In genomic region chr1:43806183-43806582, GRCh38 we compare ENCODE assay signal across 37 cellular contexts.
"Had no signal": no experiment of that assay in that cellular context is flagged by ENCODE, and none has a peak within 500 bp of the region (broad histone marks: within the 10 kb centered on the region; RNA-seq: fewer than 3 reads in every experiment).

No MANE protein-coding gene starts in this region.

- H3K27me3 Mint-ChIP-seq: activated B cell treated with CpG ODN at 0.5 μM for 24 hours; activated CD4-positive, alpha-beta memory T cell treated with anti-CD3 and anti-CD28 coated beads for 36 hours; activated CD4-positive, alpha-beta T cell treated with anti-CD3 and anti-CD28 coated beads, Interleukin-2, amount 10 ng/mL, durations not matched to agents 24 days and 14 days; activated CD8-positive, alpha-beta T cell treated with anti-CD3 and anti-CD28 coated beads for 36 hours; activated naive CD4-positive, alpha-beta T cell treated with anti-CD3 and anti-CD28 coated beads, Interleukin-2, amount 10 ng/mL, durations not matched to agents 7 days and 5 days; activated naive CD4-positive, alpha-beta T cell treated with anti-CD3 and anti-CD28 coated beads, Interleukin-2, amount 50 U/mL, for 24 hours; activated naive CD8-positive, alpha-beta T cell; activated naive CD8-positive, alpha-beta T cell treated with anti-CD3 and anti-CD28 coated beads, Interleukin-2, amount 10 ng/mL, durations not matched to agents 7 days and 5 days; activated naive CD8-positive, alpha-beta T cell treated with anti-CD3 and anti-CD28 coated beads, Interleukin-2, amount 50 U/mL, for 24 hours; brain; central memory CD8-positive, alpha-beta T cell had no signal

- H3K4me3 Mint-ChIP-seq: activated B cell treated with CpG ODN at 0.5 μM for 24 hours; activated CD4-positive, alpha-beta memory T cell treated with anti-CD3 and anti-CD28 coated beads for 36 hours; activated CD4-positive, alpha-beta T cell treated with anti-CD3 and anti-CD28 coated beads, Interleukin-2, amount 10 ng/mL, durations not matched to agents 24 days and 14 days; activated CD8-positive, alpha-beta T cell treated with anti-CD3 and anti-CD28 coated beads for 36 hours; activated naive CD4-positive, alpha-beta T cell treated with anti-CD3 and anti-CD28 coated beads, Interleukin-2, amount 10 ng/mL, durations not matched to agents 7 days and 5 days; activated naive CD4-positive, alpha-beta T cell treated with anti-CD3 and anti-CD28 coated beads, Interleukin-2, amount 50 U/mL, for 24 hours; activated naive CD8-positive, alpha-beta T cell; activated naive CD8-positive, alpha-beta T cell treated with anti-CD3 and anti-CD28 coated beads, Interleukin-2, amount 10 ng/mL, durations not matched to agents 7 days and 5 days; activated naive CD8-positive, alpha-beta T cell treated with anti-CD3 and anti-CD28 coated beads, Interleukin-2, amount 50 U/mL, for 24 hours; brain; central memory CD8-positive, alpha-beta T cell; T-helper 1 cell treated with Interleukin-12 subunit alpha and Interleukin-12 subunit beta and Interleukin-4 antibody, amounts not matched to agents 30 μg/mL and 1 μg/mL, for 36 hours; T-helper 2 cell treated with Interferon-gamma antibody and Interleukin-4, amounts not matched to agents 5 μg/mL and 100 μg/mL, for 36 hours had no signal

- H3K4me1 ChIP-seq: ascending aorta had no signal

- H3K4me3 ChIP-seq: ascending aorta, cardiac muscle cell had no signal

- H3K27ac Mint-ChIP-seq: activated B cell treated with CpG ODN at 0.5 μM for 24 hours; activated CD4-positive, alpha-beta memory T cell treated with anti-CD3 and anti-CD28 coated beads for 36 hours; activated CD4-positive, alpha-beta T cell treated with anti-CD3 and anti-CD28 coated beads, Interleukin-2, amount 10 ng/mL, durations not matched to agents 24 days and 14 days; activated CD8-positive, alpha-beta T cell treated with anti-CD3 and anti-CD28 coated beads for 36 hours; activated naive CD4-positive, alpha-beta T cell treated with anti-CD3 and anti-CD28 coated beads, Interleukin-2, amount 10 ng/mL, durations not matched to agents 7 days and 5 days; activated naive CD4-positive, alpha-beta T cell treated with anti-CD3 and anti-CD28 coated beads, Interleukin-2, amount 50 U/mL, for 24 hours; activated naive CD8-positive, alpha-beta T cell; activated naive CD8-positive, alpha-beta T cell treated with anti-CD3 and anti-CD28 coated beads, Interleukin-2, amount 10 ng/mL, durations not matched to agents 7 days and 5 days; activated naive CD8-positive, alpha-beta T cell treated with anti-CD3 and anti-CD28 coated beads, Interleukin-2, amount 50 U/mL, for 24 hours; activated T-helper 2 cell treated with anti-CD3 and anti-CD28 coated beads, Interferon-gamma antibody, Interleukin-2, Interleukin-4, amounts not matched to agents 10 μg/mL and 5 μg/mL and 100 μg/mL, durations not matched to agents 14 hours and 24 hours and 36 hours; brain; T-helper 1 cell treated with Interleukin-12 subunit alpha and Interleukin-12 subunit beta and Interleukin-4 antibody, amounts not matched to agents 30 μg/mL and 1 μg/mL, for 36 hours; T-helper 2 cell treated with Interferon-gamma antibody and Interleukin-4, amounts not matched to agents 5 μg/mL and 100 μg/mL, for 36 hours had no signal

- H3K27me3 ChIP-seq: ascending aorta, cardiac muscle cell had no signal

- FAIRE-seq: bronchial epithelial cell, TTC549 had no signal

- H3K36me3 ChIP-seq: ascending aorta, cardiac muscle cell had no signal

- H3K27ac ChIP-seq: ascending aorta, cardiac muscle cell, VCaP had no signal

- DNase-seq: activated B cell treated with CpG ODN at 0.5 μM for 24 hours; activated CD4-positive, alpha-beta memory T cell treated with anti-CD3 and anti-CD28 coated beads for 36 hours; activated CD4-positive, alpha-beta T cell treated with anti-CD3 and anti-CD28 coated beads for 4 hours; activated CD4-positive, alpha-beta T cell treated with anti-CD3 and anti-CD28 coated beads, Interleukin-2, amount 10 ng/mL, durations not matched to agents 24 days and 14 days; activated CD4-positive, alpha-beta T cell treated with anti-CD3 and anti-CD28 coated beads, Interleukin-2, amount 50 U/mL, for 1 hour; activated CD4-positive, alpha-beta T cell treated with anti-CD3 and anti-CD28 coated beads, Interleukin-2, amount 50 U/mL, for 4 hours; activated CD4-positive, CD25-positive, alpha-beta regulatory T cell treated with anti-CD3 and anti-CD28 coated beads, Interleukin-2, amount 50 U/mL, for 72 hours; activated CD8-positive, alpha-beta memory T cell treated with anti-CD3 and anti-CD28 coated beads, Interleukin-2, amount 50 U/mL, for 4 hours; activated CD8-positive, alpha-beta T cell treated with anti-CD3 and anti-CD28 coated beads for 36 hours; activated effector memory CD4-positive, alpha-beta T cell treated with Interleukin-2 at 50 U/mL for 16 hours; activated gamma-delta T cell; activated naive CD4-positive, alpha-beta T cell treated with anti-CD3 and anti-CD28 coated beads, Interleukin-2, amount 10 ng/mL, durations not matched to agents 7 days and 5 days; activated naive CD4-positive, alpha-beta T cell treated with Interleukin-2 at 50 U/mL for 16 hours; activated naive CD8-positive, alpha-beta T cell treated with anti-CD3 and anti-CD28 coated beads, Interleukin-2, amount 10 ng/mL, durations not matched to agents 7 days and 5 days; activated naive CD8-positive, alpha-beta T cell treated with anti-CD3 and anti-CD28 coated beads, Interleukin-2, amount 50 U/mL, for 24 hours; activated T-cell treated with anti-CD3 and anti-CD28 coated beads for 4 hours; activated T-cell treated with anti-CD3 and anti-CD28 coated beads, Interleukin-2, amount 50 U/mL, for 1 hour; activated T-cell treated with anti-CD3 and anti-CD28 coated beads, Interleukin-2, amount 50 U/mL, for 48 hours; amygdala; anterior cingulate cortex; caudate nucleus; cerebellar nuclear complex; T-helper 1 cell; T-helper 2 cell; T-helper 9 cell had no signal

- H3K4me1 Mint-ChIP-seq: activated B cell treated with CpG ODN at 0.5 μM for 24 hours; activated CD4-positive, alpha-beta T cell treated with anti-CD3 and anti-CD28 coated beads, Interleukin-2, amount 10 ng/mL, durations not matched to agents 24 days and 14 days; activated naive CD4-positive, alpha-beta T cell treated with anti-CD3 and anti-CD28 coated beads, Interleukin-2, amount 10 ng/mL, durations not matched to agents 7 days and 5 days; activated naive CD4-positive, alpha-beta T cell treated with anti-CD3 and anti-CD28 coated beads, Interleukin-2, amount 50 U/mL, for 24 hours; activated naive CD8-positive, alpha-beta T cell treated with anti-CD3 and anti-CD28 coated beads, Interleukin-2, amount 10 ng/mL, durations not matched to agents 7 days and 5 days; activated naive CD8-positive, alpha-beta T cell treated with anti-CD3 and anti-CD28 coated beads, Interleukin-2, amount 50 U/mL, for 24 hours; brain; central memory CD8-positive, alpha-beta T cell had no signal
